ENCODE assay signal across 10 cellular contexts in genomic region chr10:30454744-30455498, GRCh38. TPM values are rescaled to one million over a fixed set of nuclear protein-coding genes. Genes with fewer than 3 reads are reported as not detected.
DNase-seq lines count a peak whose midpoint lies in the region; ATAC-seq lines count a peak whose summit lies in the region.
"Had no signal": no experiment of that assay in that cellular context is flagged by ENCODE, and none has a peak within 500 bp of the region (broad histone marks: within the 10 kb centered on the region; RNA-seq: fewer than 3 reads in every experiment).

No MANE protein-coding gene starts in this region.

- no peaks in the 10 kb centered on the region for H3K36me3 Mint-ChIP-seq in T-helper 17 cell (ENCODE audit: low read depth)

- H3K27me3 Mint-ChIP-seq in T-helper 17 cell, result no peaks in the 10 kb centered on the region

- peak overlapping the region; percentile 67 for H3K9ac ChIP-seq in skeletal muscle satellite cell (ENCODE audit: low read depth, low read length)

- peak overlapping the region; percentile 71 for H3K4me2 ChIP-seq in skeletal muscle satellite cell (ENCODE audit: low read length)

- peak; percentile 2 for DNase-seq in ELR (ENCODE audit: low read depth)
- no peak for DNase-seq in T-helper 17 cell
- DNase-seq in glomerular endothelial cell (ENCODE audit: extremely low read depth, low read depth, low spot score), result peak; percentile 41
- DNase-seq in activated CD4-positive, CD25-positive, alpha-beta regulatory T cell treated with anti-CD3 and anti-CD28 coated beads, Interleukin-2, amount 50 U/mL, for 72 hours, result no peak
- DNase-seq in DMS153 treated with DMSO at 0.1 percent for 48 hours (lab: John Stamatoyannopoulos, UW; ENCODE audit: unreplicated experiment), result no peak
- DNase-seq: nucleus accumbens had no signal

- no peaks in the 10 kb centered on the region for H3K36me3 ChIP-seq in skeletal muscle satellite cell (ENCODE audit: insufficient read depth, low read length)

- H3K27me3 ChIP-seq in skeletal muscle satellite cell (ENCODE audit: control insufficient read depth, insufficient read depth, low read length), result no peaks in the 10 kb centered on the region

- peak overlapping the region; percentile 80 for H3K4me3 Mint-ChIP-seq in T-helper 17 cell

- H3K27ac Mint-ChIP-seq in T-helper 17 cell, result no peak overlapping the region
- H3K27ac Mint-ChIP-seq: activated naive CD4-positive, alpha-beta T cell treated with anti-CD3 and anti-CD28 coated beads, Interleukin-2, amount 50 U/mL, for 72 hours had no signal

- ATAC-seq in T-helper 17 cell (no peak), GM18873 (IDR thresholded peaks at IDR 0.05; ENCODE audit: low FRiP score, unreplicated experiment) (no peak), HG02763 (IDR thresholded peaks at IDR 0.05; ENCODE audit: unreplicated experiment) (no peak)

- peaks cover 22% of the 10 kb centered on the region for H3K4me1 ChIP-seq in skeletal muscle satellite cell (ENCODE audit: control insufficient read depth, insufficient read depth, low read length)

- peaks cover 18% of the 10 kb centered on the region for H3K4me1 Mint-ChIP-seq in T-helper 17 cell

- H3K4me3 ChIP-seq in skeletal muscle satellite cell (ENCODE audit: low read length), result peak overlapping the region; percentile 17

- H3K9me3 ChIP-seq in T-helper 17 cell (ENCODE audit: control insufficient read depth, low read length, poor library complexity, severe bottlenecking), result no peaks in the 10 kb centered on the region
- no peaks in the 10 kb centered on the region for H3K9me3 ChIP-seq in skeletal muscle satellite cell (replicated peaks; ENCODE audit: low read length)

RNA-seq across cellular contexts. Expression of gene MAP3K8, which starts 20.9 kb away (rescaled TPM):
- total RNA-seq in T-helper 17 cell (10 to 100 TPM; 26.2 to 38.8 TPM), glomerular endothelial cell (0.87 and 5.0 TPM in 2 replicates)
- 3.0 and 7.2 TPM in 2 replicates for total RNA-seq in skeletal muscle satellite cell (2012; rRNA removed)

Comparison
In these comparisons a context has a peak if more than half of its experiments do, and no peak if none do; other contexts are left out.
1. DNase-seq: peak in ELR (single experiment) and glomerular endothelial cell (single experiment); none in T-helper 17 cell (0 of 3), activated CD4-positive, CD25-positive, alpha-beta regulatory T cell treated with anti-CD3 and anti-CD28 coated beads, Interleukin-2, amount 50 U/mL, for 72 hours (single experiment) and DMS153 treated with DMSO at 0.1 percent for 48 hours (single experiment).